In genomic region chr3:6250167-6250566, GRCh38 we compare ENCODE assay signal across 14 cellular contexts.
DNase-seq lines count a peak whose midpoint lies in the region; ATAC-seq and TF ChIP-seq lines count a peak whose summit lies in the region.
"Had no signal": no experiment of that assay in that cellular context is flagged by ENCODE, and none has a peak within 500 bp of the region (broad histone marks: within the 10 kb centered on the region; RNA-seq: fewer than 3 reads in every experiment).

No MANE protein-coding gene starts in this region.

- 0 out of 2 replicates have a peak overlapping the region, but pooled peaks have one; percentile 59 for H2AFZ ChIP-seq in OCI-LY7 (ENCODE audit: low read length)
- H2AFZ ChIP-seq: neural progenitor cell had no signal

- peak overlapping the region; percentile 72 for H3K4me2 ChIP-seq in OCI-LY7 (ENCODE audit: low read length)
- H3K4me2 ChIP-seq: neural progenitor cell had no signal

- CTCF ChIA-PET in OCI-LY7 (lab: Charles Lee; ENCODE audit: unreplicated experiment), result interaction anchor here (0.7 kb wide), 1 partner anchor 14 kb away, joined by 3 read pairs; no protein-coding TSS in a partner anchor

- H3K79me2 ChIP-seq in OCI-LY7 (ENCODE audit: insufficient read depth, low read depth, low read length), result no peaks in the 10 kb centered on the region

- H3K27me3 Mint-ChIP-seq in activated T-cell treated with anti-CD3 and anti-CD28 coated beads, Interleukin-2, amount 50 U/mL, for 4 hours (ENCODE audit: low read depth), result no peaks in the 10 kb centered on the region
- H3K27me3 Mint-ChIP-seq: stimulated activated naive CD8-positive, alpha-beta T cell treated with anti-CD3 and anti-CD28 coated beads, Interleukin-15, Interleukin-2, amounts not matched to agents 100 ng/mL and 50 ng/mL, for 24 hours had no signal

- no TSS peak for BruUV-seq in OCI-LY7 (replicated peaks; lab: Mats Ljungman, UMichigan)

- no peaks in the 10 kb centered on the region for H3K36me3 Mint-ChIP-seq in activated T-cell treated with anti-CD3 and anti-CD28 coated beads, Interleukin-2, amount 50 U/mL, for 4 hours (ENCODE audit: insufficient read depth)
- H3K36me3 Mint-ChIP-seq: neural progenitor cell had no signal

- no peak for TF ChIP-seq CTCF in OCI-LY7 (conservative IDR thresholded peaks at IDR 0.05; ENCODE audit: low read length)

- peak overlapping the region; percentile 50 for H3K4me3 ChIP-seq in OCI-LY7 (ENCODE audit: low read depth, low read length, poor library complexity, severe bottlenecking)
- H3K4me3 ChIP-seq: neural progenitor cell had no signal

- POLR2A ChIA-PET in OCI-LY7 (lab: Charles Lee), result interaction anchor here (0.5 to 1.8 kb wide), 7 partner anchors 11 to 565 kb away, joined by 3 to 8 read pairs (median 5); no protein-coding TSS in a partner anchor

- 0 out of 2 replicates have a peak, but pooled peaks cover 4% of the 10 kb centered on the region for H3K9me3 ChIP-seq in OCI-LY7 (ENCODE audit: low read length)

- no peaks in the 10 kb centered on the region for H3K9me2 ChIP-seq in OCI-LY7 (ENCODE audit: insufficient read depth, low read length)

- H3K27ac ChIP-seq in OCI-LY7 (ENCODE audit: low read depth, low read length, poor library complexity, severe bottlenecking), result peak overlapping the region; percentile 66
- H3K27ac ChIP-seq: neural progenitor cell had no signal

- H3K4me1 ChIP-seq in OCI-LY7 (ENCODE audit: insufficient read depth, low read length, poor library complexity, severe bottlenecking), result peaks cover 29% of the 10 kb centered on the region

- H3K4me1 Mint-ChIP-seq in activated T-cell treated with anti-CD3 and anti-CD28 coated beads, Interleukin-2, amount 50 U/mL, for 4 hours (ENCODE audit: low read depth), result no peaks in the 10 kb centered on the region
- H3K4me1 Mint-ChIP-seq: neural progenitor cell had no signal

- peak; percentile 75 for DNase-seq in OCI-LY7 (ENCODE audit: low spot score)
- no peak for DNase-seq in NCI-H1694 treated with DMSO at 0.1 percent for 48 hours (lab: John Stamatoyannopoulos, UW)
- DNase-seq in SIG-M5 treated with dmso at 0.1 percent for 504 hours (lab: John Stamatoyannopoulos, UW; ENCODE audit: unreplicated experiment), result no peak
- no peak for DNase-seq in DMS153 treated with DMSO at 0.1 percent for 48 hours (lab: John Stamatoyannopoulos, UW; ENCODE audit: unreplicated experiment)
- DNase-seq in activated T-cell treated with anti-CD3 and anti-CD28 coated beads, Interleukin-2, amount 50 U/mL, for 4 hours, result no peak
- DNase-seq: caudate nucleus, kidney glomerular epithelial cell, NCI-H526 treated with DMSO at 0.1 percent for 48 hours, T1000 had no signal

- H3K9me3 Mint-ChIP-seq in activated T-cell treated with anti-CD3 and anti-CD28 coated beads, Interleukin-2, amount 50 U/mL, for 4 hours, result peaks cover 14% of the 10 kb centered on the region

- no peak overlapping the region for H3K4me3 Mint-ChIP-seq in activated T-cell treated with anti-CD3 and anti-CD28 coated beads, Interleukin-2, amount 50 U/mL, for 4 hours
- H3K4me3 Mint-ChIP-seq: neural progenitor cell; stimulated activated naive CD8-positive, alpha-beta T cell treated with anti-CD3 and anti-CD28 coated beads, Interleukin-15, Interleukin-2, amounts not matched to agents 100 ng/mL and 50 ng/mL, for 24 hours had no signal

- intact Hi-C loops in OCI-LY7 (cut with micrococcal nuclease; ENCODE audit: unreplicated experiment), result loop anchor here (2.0 kb wide), 1 partner anchor 33 kb away; no protein-coding TSS in a partner anchor

- H3K36me3 ChIP-seq in OCI-LY7 (ENCODE audit: insufficient read depth, low read length), result no peaks in the 10 kb centered on the region
- H3K36me3 ChIP-seq: neural progenitor cell had no signal

- H4K20me1 ChIP-seq in OCI-LY7 (ENCODE audit: insufficient read depth, low read length), result no peaks in the 10 kb centered on the region

- peak; percentile 97 for ATAC-seq in GM18858 (IDR thresholded peaks at IDR 0.05; ENCODE audit: unreplicated experiment)
- ATAC-seq in GM21515 (IDR thresholded peaks at IDR 0.05; ENCODE audit: unreplicated experiment), result peak; percentile 99
- ATAC-seq in HG03066 (IDR thresholded peaks at IDR 0.05; ENCODE audit: low read depth, unreplicated experiment), result peak; percentile 97
- ATAC-seq in activated T-cell treated with anti-CD3 and anti-CD28 coated beads, Interleukin-2, amount 50 U/mL, for 4 hours, result no peak

Comparison
In these comparisons a context has a peak if more than half of its experiments do, and no peak if none do; other contexts are left out.
1. ATAC-seq: peak in GM18858 (single experiment), GM21515 (single experiment) and HG03066 (single experiment); none in activated T-cell treated with anti-CD3 and anti-CD28 coated beads, Interleukin-2, amount 50 U/mL, for 4 hours (0 of 2).